28 cellular contexts compared by ENCODE assay signal in the genomic region with DNA sequence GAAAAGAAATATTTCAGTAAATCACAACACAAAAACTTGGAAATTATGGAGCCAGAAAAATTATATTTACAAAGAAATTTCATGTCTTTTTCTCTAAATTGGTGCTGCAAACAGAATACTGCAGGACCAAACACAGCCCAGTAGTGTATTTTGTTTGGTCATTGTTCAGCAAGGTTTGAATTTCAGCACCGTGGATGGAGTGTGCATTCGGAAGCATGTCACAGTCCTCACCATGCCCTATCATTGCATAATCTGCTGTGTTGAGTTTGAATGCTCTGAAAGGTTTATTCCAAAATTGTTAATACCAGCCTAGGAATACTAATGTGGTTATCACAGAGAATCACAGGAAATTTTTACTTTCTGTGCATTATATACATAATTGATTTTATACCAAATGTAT.
"Had no signal": no experiment of that assay in that cellular context is flagged by ENCODE, and none has a peak within 500 bp of the region (broad histone marks: within the 10 kb centered on the region; RNA-seq: fewer than 3 reads in every experiment).

No MANE protein-coding gene starts in this region.

- H3K27ac ChIP-seq: lower lobe of right lung, neutrophil, ovary, right atrium auricular region, right lobe of liver, tibial nerve, uterus had no signal

- H3K36me3 ChIP-seq: lower lobe of right lung, neutrophil, ovary, right atrium auricular region, right lobe of liver, tibial nerve, uterus had no signal

- H3K27me3 ChIP-seq: ovary, right atrium auricular region, right lobe of liver, tibial nerve, uterus had no signal

- H3K4me1 ChIP-seq: lower lobe of right lung, right atrium auricular region, right lobe of liver, tibial nerve, uterus had no signal

- H3K27me3 Mint-ChIP-seq: stimulated activated naive CD8-positive, alpha-beta T cell treated with anti-CD3 and anti-CD28 coated beads, Interleukin-15, amount 100 ng/mL, for 72 hours; type B pancreatic cell had no signal

- H3K36me3 Mint-ChIP-seq: naive thymus-derived CD8-positive, alpha-beta T cell; stimulated activated memory B cell treated with anti-CD40 and anti-IgM and Interleukin-4, amounts not matched to agents 10 μg/mL and 1 μg/mL and 100 μg/mL, for 72 hours; type B pancreatic cell had no signal

- H3K4me2 ChIP-seq: smooth muscle cell had no signal

- H3K27ac Mint-ChIP-seq: naive thymus-derived CD8-positive, alpha-beta T cell; nephron; progenitor cell of endocrine pancreas; stimulated activated memory B cell treated with anti-CD40 and anti-IgM and Interleukin-4, amounts not matched to agents 10 μg/mL and 1 μg/mL and 100 μg/mL, for 72 hours; stimulated activated naive CD8-positive, alpha-beta T cell treated with anti-CD3 and anti-CD28 coated beads, Interleukin-15, amount 100 ng/mL, for 72 hours; type B pancreatic cell had no signal

- H3K9me3 ChIP-seq: lower lobe of right lung, neutrophil, ovary, right atrium auricular region, right lobe of liver, tibial nerve, uterus had no signal

- DNase-seq: hippocampal formation; kidney glomerular epithelial cell; left cardiac atrium; lower lobe of right lung; mammary epithelial cell; mesenchymal stem cell; naive thymus-derived CD8-positive, alpha-beta T cell; ovary; right lobe of liver; stimulated activated CD4-positive, alpha-beta T cell treated with anti-CD3 and anti-CD28 coated beads, Interleukin-1b, Interleukin-23, amount 100 ng/mL, for 48 hours; stimulated activated CD4-positive, alpha-beta T cell treated with anti-CD3 and anti-CD28 coated beads, Interleukin-2, amount 100 ng/mL, for 48 hours; stimulated activated CD4-positive, alpha-beta T cell treated with anti-CD3 and anti-CD28 coated beads, Interleukin-4, amount 100 ng/mL, for 4 hours; stimulated activated CD8-positive, alpha-beta memory T cell treated with anti-CD3 and anti-CD28 coated beads, Interleukin-4, amount 100 ng/mL, for 48 hours; stimulated activated naive CD4-positive, alpha-beta T cell treated with Interleukin-2 at 50 U/mL for 16 hours; stimulated activated naive CD8-positive, alpha-beta T cell treated with anti-CD3 and anti-CD28 coated beads, Interleukin-15, amount 100 ng/mL, for 72 hours; substantia nigra; uterus had no signal

- H3K4me3 Mint-ChIP-seq: naive thymus-derived CD8-positive, alpha-beta T cell; nephron; neural crest cell; stimulated activated memory B cell treated with anti-CD40 and anti-IgM and Interleukin-4, amounts not matched to agents 10 μg/mL and 1 μg/mL and 100 μg/mL, for 72 hours; stimulated activated naive CD8-positive, alpha-beta T cell treated with anti-CD3 and anti-CD28 coated beads, Interleukin-15, amount 100 ng/mL, for 72 hours; type B pancreatic cell had no signal

- ATAC-seq: left cardiac atrium; left lobe of liver; lower lobe of right lung; naive thymus-derived CD8-positive, alpha-beta T cell; right lobe of liver; stimulated activated memory B cell treated with anti-CD40 and anti-IgM and Interleukin-4, amounts not matched to agents 10 μg/mL and 1 μg/mL and 100 μg/mL, for 72 hours; stimulated activated naive CD8-positive, alpha-beta T cell treated with anti-CD3 and anti-CD28 coated beads, Interleukin-15, amount 100 ng/mL, for 72 hours had no signal

- H3K4me1 Mint-ChIP-seq: naive thymus-derived CD8-positive, alpha-beta T cell; nephron; neural crest cell; stimulated activated memory B cell treated with anti-CD40 and anti-IgM and Interleukin-4, amounts not matched to agents 10 μg/mL and 1 μg/mL and 100 μg/mL, for 72 hours; stimulated activated naive CD8-positive, alpha-beta T cell treated with anti-CD3 and anti-CD28 coated beads, Interleukin-15, amount 100 ng/mL, for 72 hours had no signal

- FAIRE-seq: keratinocyte had no signal

- H3K9me3 Mint-ChIP-seq: naive thymus-derived CD8-positive, alpha-beta T cell; nephron; neural crest cell; stimulated activated memory B cell treated with anti-CD40 and anti-IgM and Interleukin-4, amounts not matched to agents 10 μg/mL and 1 μg/mL and 100 μg/mL, for 72 hours; stimulated activated naive CD8-positive, alpha-beta T cell treated with anti-CD3 and anti-CD28 coated beads, Interleukin-15, amount 100 ng/mL, for 72 hours; type B pancreatic cell had no signal

- H3K4me3 ChIP-seq: lower lobe of right lung, ovary, right atrium auricular region, right lobe of liver, smooth muscle cell, tibial nerve, uterus had no signal
